ENCODE assay signal across 15 cellular contexts in the genomic region with DNA sequence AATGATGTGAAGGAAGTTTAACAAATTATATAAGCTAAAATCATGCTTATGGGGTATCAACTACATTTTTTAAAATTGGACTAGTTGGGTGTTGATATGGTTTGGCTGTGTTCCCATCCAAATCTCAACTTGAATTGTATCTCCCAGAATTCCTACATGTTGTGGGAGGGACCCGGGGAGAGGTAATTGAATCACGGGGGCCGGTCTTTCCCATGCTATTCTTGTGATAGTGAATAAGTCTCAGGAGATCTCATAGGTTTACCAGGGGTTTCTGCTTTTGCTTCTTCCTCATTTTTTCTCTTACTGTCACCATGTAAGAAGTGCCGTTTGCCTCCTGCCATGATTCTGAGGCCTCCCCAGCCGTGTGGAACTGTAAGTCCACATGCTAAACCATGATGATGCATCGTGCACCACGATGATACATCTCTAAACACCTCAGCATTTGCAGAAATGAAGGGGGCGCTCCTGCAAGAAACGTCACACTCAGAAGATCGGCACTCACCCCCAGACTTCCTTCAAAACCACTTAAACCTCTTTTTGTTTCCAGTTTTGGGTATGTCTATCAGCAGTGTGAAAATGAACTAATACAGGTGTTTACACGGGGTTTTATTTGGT.
A peak's percentile ranks its signal among the peaks of the same experiment; 100 is the strongest.
DNase-seq lines count a peak whose midpoint lies in the region; ATAC-seq and TF ChIP-seq lines count a peak whose summit lies in the region.
"Had no signal": no experiment of that assay in that cellular context is flagged by ENCODE, and none has a peak within 500 bp of the region (broad histone marks: within the 10 kb centered on the region; RNA-seq: fewer than 3 reads in every experiment).

No MANE protein-coding gene starts in this region.

- peaks cover 4% of the 10 kb centered on the region for H3K4me1 Mint-ChIP-seq in activated CD8-positive, alpha-beta T cell treated with anti-CD3 and anti-CD28 coated beads for 36 hours (ENCODE audit: low read depth)
- no peaks in the 10 kb centered on the region for H3K4me1 Mint-ChIP-seq in activated CD8-positive, alpha-beta T cell treated with anti-CD3 and anti-CD28 coated beads, Interleukin-2, amount 10 ng/mL, durations not matched to agents 7 days and 5 days (ENCODE audit: low read depth)
- no peaks in the 10 kb centered on the region for H3K4me1 Mint-ChIP-seq in stimulated activated effector memory CD8-positive, alpha-beta T cell treated with anti-CD3 and anti-CD28 coated beads, Interleukin-12 subunit alpha, Interleukin-12 subunit beta, amount 100 ng/mL, for 72 hours
- H3K4me1 Mint-ChIP-seq: mesothelial cell of epicardium had no signal

- H3K4me3 ChIP-seq in BE2C (ENCODE audit: low read depth, low read length), result no peak overlapping the region
- H3K4me3 ChIP-seq: ascending aorta, dorsolateral prefrontal cortex, tibial nerve had no signal

- H3K27ac Mint-ChIP-seq in activated CD8-positive, alpha-beta T cell treated with anti-CD3 and anti-CD28 coated beads for 36 hours, result no peak overlapping the region
- H3K27ac Mint-ChIP-seq in activated CD8-positive, alpha-beta T cell treated with anti-CD3 and anti-CD28 coated beads, Interleukin-2, amount 10 ng/mL, durations not matched to agents 7 days and 5 days, result no peak overlapping the region
- no peak overlapping the region for H3K27ac Mint-ChIP-seq in stimulated activated effector memory CD8-positive, alpha-beta T cell treated with anti-CD3 and anti-CD28 coated beads, Interleukin-12 subunit alpha, Interleukin-12 subunit beta, amount 100 ng/mL, for 72 hours
- H3K27ac Mint-ChIP-seq: mesothelial cell of epicardium had no signal

- H3K36me3 Mint-ChIP-seq in activated CD8-positive, alpha-beta T cell treated with anti-CD3 and anti-CD28 coated beads for 36 hours (ENCODE audit: low read depth), result no peaks in the 10 kb centered on the region
- no peaks in the 10 kb centered on the region for H3K36me3 Mint-ChIP-seq in activated CD8-positive, alpha-beta T cell treated with anti-CD3 and anti-CD28 coated beads, Interleukin-2, amount 10 ng/mL, durations not matched to agents 7 days and 5 days (ENCODE audit: low read depth)
- H3K36me3 Mint-ChIP-seq in stimulated activated effector memory CD8-positive, alpha-beta T cell treated with anti-CD3 and anti-CD28 coated beads, Interleukin-12 subunit alpha, Interleukin-12 subunit beta, amount 100 ng/mL, for 72 hours, result no peaks in the 10 kb centered on the region
- H3K36me3 Mint-ChIP-seq: mesothelial cell of epicardium had no signal

- H3K27me3 ChIP-seq in BE2C, result peaks cover 3% of the 10 kb centered on the region; the same call in 1 of the 2 replicates
- H3K27me3 ChIP-seq: ascending aorta, tibial nerve had no signal

- peak; percentile 48 for DNase-seq in activated CD8-positive, alpha-beta T cell treated with anti-CD3 and anti-CD28 coated beads for 36 hours
- DNase-seq in activated CD8-positive, alpha-beta T cell treated with anti-CD3 and anti-CD28 coated beads, Interleukin-2, amount 10 ng/mL, durations not matched to agents 7 days and 5 days, result no peak
- DNase-seq in MV-4-11 (lab: John Stamatoyannopoulos, UW), result peak; percentile 71
- peak; percentile 39 for DNase-seq in fibroblast of peridontal ligament (ENCODE audit: extremely low read depth)
- no peak for DNase-seq in stimulated activated effector memory CD8-positive, alpha-beta T cell treated with anti-CD3 and anti-CD28 coated beads, Interleukin-12 subunit alpha, Interleukin-12 subunit beta, amount 100 ng/mL, for 72 hours (ENCODE audit: low spot score in 2 of 2)
- no peak for DNase-seq in BE2C
- DNase-seq in D341Med (ENCODE audit: low spot score), result no peak
- DNase-seq: activated CD4-positive, CD25-positive, alpha-beta regulatory T cell treated with anti-CD3 and anti-CD28 coated beads, Interleukin-2, amount 50 U/mL, for 72 hours; NCI-H524 treated with DMSO at 0.1 percent for 48 hours; occipital lobe had no signal

- no peak overlapping the region for H3K4me3 Mint-ChIP-seq in activated CD8-positive, alpha-beta T cell treated with anti-CD3 and anti-CD28 coated beads for 36 hours
- no peak overlapping the region for H3K4me3 Mint-ChIP-seq in activated CD8-positive, alpha-beta T cell treated with anti-CD3 and anti-CD28 coated beads, Interleukin-2, amount 10 ng/mL, durations not matched to agents 7 days and 5 days
- no peak overlapping the region for H3K4me3 Mint-ChIP-seq in stimulated activated effector memory CD8-positive, alpha-beta T cell treated with anti-CD3 and anti-CD28 coated beads, Interleukin-12 subunit alpha, Interleukin-12 subunit beta, amount 100 ng/mL, for 72 hours
- H3K4me3 Mint-ChIP-seq: mesothelial cell of epicardium had no signal

- H3K9me3 Mint-ChIP-seq in activated CD8-positive, alpha-beta T cell treated with anti-CD3 and anti-CD28 coated beads for 36 hours, result no peaks in the 10 kb centered on the region
- H3K9me3 Mint-ChIP-seq in activated CD8-positive, alpha-beta T cell treated with anti-CD3 and anti-CD28 coated beads, Interleukin-2, amount 10 ng/mL, durations not matched to agents 7 days and 5 days (ENCODE audit: insufficient read depth), result no peaks in the 10 kb centered on the region
- no peaks in the 10 kb centered on the region for H3K9me3 Mint-ChIP-seq in stimulated activated effector memory CD8-positive, alpha-beta T cell treated with anti-CD3 and anti-CD28 coated beads, Interleukin-12 subunit alpha, Interleukin-12 subunit beta, amount 100 ng/mL, for 72 hours

- peaks cover 15% of the 10 kb centered on the region for H3K27me3 Mint-ChIP-seq in activated CD8-positive, alpha-beta T cell treated with anti-CD3 and anti-CD28 coated beads for 36 hours
- H3K27me3 Mint-ChIP-seq in activated CD8-positive, alpha-beta T cell treated with anti-CD3 and anti-CD28 coated beads, Interleukin-2, amount 10 ng/mL, durations not matched to agents 7 days and 5 days (ENCODE audit: low read depth), result peaks cover 14% of the 10 kb centered on the region

- ATAC-seq in activated CD8-positive, alpha-beta T cell treated with anti-CD3 and anti-CD28 coated beads for 36 hours, result peak; percentile 51
- ATAC-seq in activated CD8-positive, alpha-beta T cell treated with anti-CD3 and anti-CD28 coated beads, Interleukin-2, amount 10 ng/mL, durations not matched to agents 7 days and 5 days, result no peak
- peak; percentile 64 for ATAC-seq in stimulated activated effector memory CD8-positive, alpha-beta T cell treated with anti-CD3 and anti-CD28 coated beads, Interleukin-12 subunit alpha, Interleukin-12 subunit beta, amount 100 ng/mL, for 72 hours
- no peak for ATAC-seq in activated CD4-positive, CD25-positive, alpha-beta regulatory T cell treated with anti-CD3 and anti-CD28 coated beads, Interleukin-2, amount 50 U/mL, for 24 hours

- no peak for TF ChIP-seq CTCF in activated CD8-positive, alpha-beta T cell treated with anti-CD3 and anti-CD28 coated beads for 36 hours (IDR thresholded peaks at IDR 0.05)
- TF ChIP-seq CTCF in BE2C (IDR thresholded peaks at IDR 0.05; ENCODE audit: low read depth, low read length), result no peak

- POLR2A ChIA-PET in activated CD8-positive, alpha-beta T cell treated with anti-CD3 and anti-CD28 coated beads for 36 hours (lab: Charles Lee), result no interaction called here
- POLR2A ChIA-PET in activated CD8-positive, alpha-beta T cell treated with anti-CD3 and anti-CD28 coated beads, Interleukin-2, amount 10 ng/mL, durations not matched to agents 7 days and 5 days (lab: Charles Lee), result no interaction called here

- H3K4me1 ChIP-seq in BE2C, result no peaks in the 10 kb centered on the region
- H3K4me1 ChIP-seq: ascending aorta, tibial nerve had no signal

- intact Hi-C loops in activated CD8-positive, alpha-beta T cell treated with anti-CD3 and anti-CD28 coated beads for 36 hours (cut with micrococcal nuclease), result no loop called here

- no peaks in the 10 kb centered on the region for H3K9me3 ChIP-seq in BE2C
- H3K9me3 ChIP-seq: ascending aorta, tibial nerve had no signal

- H3K36me3 ChIP-seq in BE2C, result no peaks in the 10 kb centered on the region
- H3K36me3 ChIP-seq: ascending aorta, tibial nerve had no signal

- CTCF ChIA-PET in activated CD8-positive, alpha-beta T cell treated with anti-CD3 and anti-CD28 coated beads for 36 hours (lab: Charles Lee), result no interaction called here
- CTCF ChIA-PET in activated CD8-positive, alpha-beta T cell treated with anti-CD3 and anti-CD28 coated beads, Interleukin-2, amount 10 ng/mL, durations not matched to agents 7 days and 5 days (lab: Charles Lee), result no interaction called here

Comparison
In these comparisons a context has a peak if more than half of its experiments do, and no peak if none do; other contexts are left out.
1. ATAC-seq: peak in activated CD8-positive, alpha-beta T cell treated with anti-CD3 and anti-CD28 coated beads for 36 hours (single experiment) and stimulated activated effector memory CD8-positive, alpha-beta T cell treated with anti-CD3 and anti-CD28 coated beads, Interleukin-12 subunit alpha, Interleukin-12 subunit beta, amount 100 ng/mL, for 72 hours (single experiment); none in activated CD8-positive, alpha-beta T cell treated with anti-CD3 and anti-CD28 coated beads, Interleukin-2, amount 10 ng/mL, durations not matched to agents 7 days and 5 days (single experiment) and activated CD4-positive, CD25-positive, alpha-beta regulatory T cell treated with anti-CD3 and anti-CD28 coated beads, Interleukin-2, amount 50 U/mL, for 24 hours (0 of 2).
2. DNase-seq: peak in activated CD8-positive, alpha-beta T cell treated with anti-CD3 and anti-CD28 coated beads for 36 hours (single experiment), MV-4-11 (single experiment) and fibroblast of peridontal ligament (single experiment); none in activated CD8-positive, alpha-beta T cell treated with anti-CD3 and anti-CD28 coated beads, Interleukin-2, amount 10 ng/mL, durations not matched to agents 7 days and 5 days (single experiment), stimulated activated effector memory CD8-positive, alpha-beta T cell treated with anti-CD3 and anti-CD28 coated beads, Interleukin-12 subunit alpha, Interleukin-12 subunit beta, amount 100 ng/mL, for 72 hours (0 of 2), BE2C (single experiment) and D341Med (single experiment).